21 cellular contexts compared by ENCODE assay signal in genomic region chr5:166532821-166533220, GRCh38.
"Had no signal": no experiment of that assay in that cellular context is flagged by ENCODE, and none has a peak within 500 bp of the region (broad histone marks: within the 10 kb centered on the region; RNA-seq: fewer than 3 reads in every experiment).

No MANE protein-coding gene starts in this region.

- H3K4me1 ChIP-seq: esophagus squamous epithelium, gastrocnemius medialis, heart right ventricle, left lung, lower lobe of right lung had no signal

- ATAC-seq: effector memory CD8-positive, alpha-beta T cell; esophagus mucosa; gastrocnemius medialis; heart right ventricle; left cardiac atrium; left lung; left ventricle myocardium superior; lower lobe of right lung; mucosa of descending colon had no signal

- H3K9me3 ChIP-seq: esophagus squamous epithelium, gastrocnemius medialis, lower lobe of right lung had no signal

- H3K36me3 ChIP-seq: esophagus squamous epithelium, gastrocnemius medialis, heart right ventricle, left lung, lower lobe of right lung had no signal

- H3K4me3 ChIP-seq: coronary artery, esophagus squamous epithelium, gastrocnemius medialis, heart right ventricle, left lung, lower lobe of right lung, mucosa of descending colon had no signal

- DNase-seq: effector CD8-positive, alpha-beta T cell; effector memory CD8-positive, alpha-beta T cell; endodermal cell; erythroblast; esophagus squamous epithelium; foreskin fibroblast; foreskin melanocyte; gastrocnemius medialis; glutamatergic neuron; head of caudate nucleus; heart right ventricle; hippocampal formation; left cardiac atrium; left lung; left ventricle myocardium superior; lower lobe of right lung; mesenchymal stem cell; mucosa of descending colon had no signal

- H3K27ac ChIP-seq: coronary artery, epithelial cell of prostate, esophagus squamous epithelium, gastrocnemius medialis, heart right ventricle, left lung, lower lobe of right lung had no signal
